ENCODE assay signal across 24 cellular contexts in the genomic region with DNA sequence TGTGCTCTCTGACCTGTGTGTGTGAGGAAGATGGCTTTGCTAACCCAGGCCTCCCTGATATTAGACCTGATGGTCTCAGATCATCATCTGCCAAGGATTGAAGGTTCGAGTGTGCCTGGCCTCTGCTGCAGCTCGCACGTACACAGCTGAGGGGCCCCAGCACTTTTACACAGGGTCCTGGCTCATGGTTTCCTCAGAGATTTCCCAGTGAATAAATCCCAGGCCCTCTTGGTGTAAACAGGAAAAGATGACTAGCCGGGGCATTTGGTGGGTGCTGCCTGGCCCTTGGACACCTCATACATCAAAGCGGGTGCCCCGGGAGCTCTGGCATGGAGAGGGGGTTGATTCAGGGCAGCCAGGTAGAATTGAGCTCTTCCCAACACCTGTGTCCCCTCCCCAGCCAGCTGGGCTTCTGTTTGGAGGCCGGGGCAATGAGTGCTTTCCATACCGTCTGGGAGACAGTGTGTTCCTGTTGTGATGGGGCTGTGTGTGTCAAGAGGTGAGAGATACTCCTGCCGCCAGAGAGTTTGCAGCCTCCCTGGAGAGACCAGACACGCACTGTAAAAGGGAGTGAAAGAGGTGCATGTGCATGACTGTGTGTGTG.
"Had no signal": no experiment of that assay in that cellular context is flagged by ENCODE, and none has a peak within 500 bp of the region (broad histone marks: within the 10 kb centered on the region; RNA-seq: fewer than 3 reads in every experiment).

No MANE protein-coding gene starts in this region.

- H3K9me3 ChIP-seq: adrenal gland, lower lobe of right lung, prostate gland, SK-N-SH, suprapubic skin had no signal

- H3K27ac Mint-ChIP-seq: activated naive CD4-positive, alpha-beta T cell treated with anti-CD3 and anti-CD28 coated beads, Interleukin-2, amount 50 U/mL, for 24 hours; T-cell; type B pancreatic cell had no signal

- H3K27me3 ChIP-seq: adrenal gland, suprapubic skin had no signal

- H3K4me3 Mint-ChIP-seq: activated naive CD4-positive, alpha-beta T cell treated with anti-CD3 and anti-CD28 coated beads, Interleukin-2, amount 50 U/mL, for 24 hours; T-cell; type B pancreatic cell had no signal

- H3K36me3 ChIP-seq: adrenal gland, cardiac muscle cell, lower lobe of right lung, prostate gland, suprapubic skin had no signal

- H3K9ac ChIP-seq: SK-N-SH had no signal

- H3K27ac ChIP-seq: adrenal gland, cardiac muscle cell, coronary artery, epithelial cell of prostate, lower lobe of right lung, prostate gland, skin epidermis, suprapubic skin had no signal

- H3K36me3 Mint-ChIP-seq: activated naive CD4-positive, alpha-beta T cell treated with anti-CD3 and anti-CD28 coated beads, Interleukin-2, amount 50 U/mL, for 24 hours; naive B cell; T-cell; type B pancreatic cell had no signal

- H3K9me3 Mint-ChIP-seq: activated naive CD4-positive, alpha-beta T cell treated with anti-CD3 and anti-CD28 coated beads, Interleukin-2, amount 50 U/mL, for 24 hours; naive B cell; T-cell; type B pancreatic cell had no signal

- H3K4me3 ChIP-seq: adrenal gland, cardiac muscle cell, coronary artery, lower lobe of right lung, prostate gland, skin epidermis, suprapubic skin had no signal

- H3K4me1 ChIP-seq: prostate gland had no signal

- H3K4me2 ChIP-seq: SK-N-SH had no signal

- ATAC-seq: lower lobe of right lung; right cardiac atrium; stimulated activated naive CD8-positive, alpha-beta T cell treated with anti-CD3 and anti-CD28 coated beads, Interleukin-15, Interleukin-2, amounts not matched to agents 100 U/mL and 50 U/mL, for 24 hours; T-cell had no signal

- H3K27me3 Mint-ChIP-seq: activated naive CD4-positive, alpha-beta T cell treated with anti-CD3 and anti-CD28 coated beads, Interleukin-2, amount 50 U/mL, for 24 hours; T-cell had no signal

- H3K4me1 Mint-ChIP-seq: activated naive CD4-positive, alpha-beta T cell treated with anti-CD3 and anti-CD28 coated beads, Interleukin-2, amount 50 U/mL, for 24 hours; T-cell had no signal

- DNase-seq: activated CD4-positive, alpha-beta T cell treated with anti-CD3 and anti-CD28 coated beads, Interleukin-2, amount 50 U/mL, for 4 hours; activated CD4-positive, CD25-positive, alpha-beta regulatory T cell treated with anti-CD3 and anti-CD28 coated beads, Interleukin-2, amount 50 U/mL, for 72 hours; activated T-cell treated with anti-CD3 and anti-CD28 coated beads, Interleukin-2, amount 50 U/mL, for 1 hour; effector CD4-positive, alpha-beta T cell; head of caudate nucleus; lower lobe of right lung; naive B cell; nucleus accumbens; SK-N-SH; stimulated activated CD4-positive, alpha-beta T cell treated with anti-CD3 and anti-CD28 coated beads, Interleukin-4, amount 100 ng/mL, for 24 hours; stimulated activated CD8-positive, alpha-beta memory T cell treated with anti-CD3 and anti-CD28 coated beads, Interleukin-4, amount 100 ng/mL, for 48 hours; stimulated activated naive CD8-positive, alpha-beta T cell treated with anti-CD3 and anti-CD28 coated beads, Interleukin-15, Interleukin-2, amounts not matched to agents 100 U/mL and 50 U/mL, for 24 hours; T-cell; T1000 had no signal
